In genomic region chr12:79360269-79360668, GRCh38 we compare ENCODE assay signal across 14 cellular contexts.
"Had no signal": no experiment of that assay in that cellular context is flagged by ENCODE, and none has a peak within 500 bp of the region (broad histone marks: within the 10 kb centered on the region; RNA-seq: fewer than 3 reads in every experiment).

No MANE protein-coding gene starts in this region.

- H3K4me3 Mint-ChIP-seq: activated CD4-positive, alpha-beta memory T cell treated with anti-CD3 and anti-CD28 coated beads, Interleukin-2, amount 10 ng/mL, durations not matched to agents 7 days and 5 days; activated CD4-positive, alpha-beta T cell treated with anti-CD3 and anti-CD28 coated beads for 36 hours; activated naive CD8-positive, alpha-beta T cell treated with anti-CD3 and anti-CD28 coated beads, Interleukin-2, amount 10 ng/mL, durations not matched to agents 7 days and 5 days; activated T-cell treated with anti-CD3 and anti-CD28 coated beads, Interleukin-2, amount 50 U/mL, for 72 hours; natural killer cell; type B pancreatic cell had no signal

- H3K9me3 Mint-ChIP-seq: activated naive CD8-positive, alpha-beta T cell treated with anti-CD3 and anti-CD28 coated beads, Interleukin-2, amount 10 ng/mL, durations not matched to agents 7 days and 5 days had no signal

- H3K4me3 ChIP-seq: ascending aorta, cardiac muscle cell, hepatocyte, sigmoid colon had no signal

- H3K27ac Mint-ChIP-seq: activated CD4-positive, alpha-beta memory T cell treated with anti-CD3 and anti-CD28 coated beads, Interleukin-2, amount 10 ng/mL, durations not matched to agents 7 days and 5 days; activated CD4-positive, alpha-beta T cell treated with anti-CD3 and anti-CD28 coated beads for 36 hours; activated naive CD8-positive, alpha-beta T cell treated with anti-CD3 and anti-CD28 coated beads, Interleukin-2, amount 10 ng/mL, durations not matched to agents 7 days and 5 days; activated T-cell treated with anti-CD3 and anti-CD28 coated beads, Interleukin-2, amount 50 U/mL, for 72 hours; natural killer cell; progenitor cell of endocrine pancreas; type B pancreatic cell had no signal

- H3K4me1 Mint-ChIP-seq: activated CD4-positive, alpha-beta memory T cell treated with anti-CD3 and anti-CD28 coated beads, Interleukin-2, amount 10 ng/mL, durations not matched to agents 7 days and 5 days; activated CD4-positive, alpha-beta T cell treated with anti-CD3 and anti-CD28 coated beads for 36 hours; activated naive CD8-positive, alpha-beta T cell treated with anti-CD3 and anti-CD28 coated beads, Interleukin-2, amount 10 ng/mL, durations not matched to agents 7 days and 5 days; natural killer cell had no signal

- H3K27me3 Mint-ChIP-seq: activated CD4-positive, alpha-beta memory T cell treated with anti-CD3 and anti-CD28 coated beads, Interleukin-2, amount 10 ng/mL, durations not matched to agents 7 days and 5 days; activated CD4-positive, alpha-beta T cell treated with anti-CD3 and anti-CD28 coated beads for 36 hours; activated naive CD8-positive, alpha-beta T cell treated with anti-CD3 and anti-CD28 coated beads, Interleukin-2, amount 10 ng/mL, durations not matched to agents 7 days and 5 days; progenitor cell of endocrine pancreas had no signal

- H3K27me3 ChIP-seq: ascending aorta, cardiac muscle cell, hepatocyte, sigmoid colon had no signal

- H3K36me3 Mint-ChIP-seq: activated naive CD8-positive, alpha-beta T cell treated with anti-CD3 and anti-CD28 coated beads, Interleukin-2, amount 10 ng/mL, durations not matched to agents 7 days and 5 days; natural killer cell had no signal

- DNase-seq: activated CD4-positive, alpha-beta memory T cell treated with anti-CD3 and anti-CD28 coated beads, Interleukin-2, amount 10 ng/mL, durations not matched to agents 7 days and 5 days; activated CD4-positive, alpha-beta T cell treated with anti-CD3 and anti-CD28 coated beads for 36 hours; activated naive CD8-positive, alpha-beta T cell treated with anti-CD3 and anti-CD28 coated beads, Interleukin-2, amount 10 ng/mL, durations not matched to agents 7 days and 5 days; activated T-cell treated with anti-CD3 and anti-CD28 coated beads, Interleukin-2, amount 50 U/mL, for 72 hours; natural killer cell; sigmoid colon; stimulated activated CD4-positive, alpha-beta T cell treated with anti-CD3 and anti-CD28 coated beads, Interleukin-2, amount 100 ng/mL, for 24 hours; stimulated activated naive CD4-positive, alpha-beta T cell; WERI-Rb-1 had no signal

- H3K36me3 ChIP-seq: ascending aorta, cardiac muscle cell, sigmoid colon had no signal
